Comparison of ENCODE assay signal across 1 cellular context in the genomic region with DNA sequence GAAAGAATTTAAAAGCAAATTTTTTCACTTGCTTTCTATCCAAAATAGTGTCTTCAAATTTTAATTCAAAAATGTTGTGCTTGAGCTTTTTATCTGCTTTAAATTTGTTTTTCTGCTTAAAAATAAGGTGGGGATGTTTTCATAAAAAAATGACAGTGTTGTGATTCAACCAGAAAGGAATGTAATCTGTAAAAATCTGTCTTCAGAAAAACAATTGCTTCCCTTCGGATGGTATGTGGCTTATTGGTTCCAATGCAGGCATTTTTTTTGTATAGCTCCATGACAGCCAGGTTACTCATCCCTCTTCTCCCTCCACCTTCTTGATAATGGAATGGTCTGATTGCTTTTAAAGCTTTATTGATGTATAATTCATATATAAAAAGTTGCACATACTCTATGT.
TF ChIP-seq lines count a peak whose summit lies in the region.

No MANE protein-coding gene starts in this region.

TF ChIP-seq in SK-N-SH, 30 proteins besides CTCF, POLR2A, EP300 and RAD21 (continued from another document):
- TF ChIP-seq, protein P1, sequence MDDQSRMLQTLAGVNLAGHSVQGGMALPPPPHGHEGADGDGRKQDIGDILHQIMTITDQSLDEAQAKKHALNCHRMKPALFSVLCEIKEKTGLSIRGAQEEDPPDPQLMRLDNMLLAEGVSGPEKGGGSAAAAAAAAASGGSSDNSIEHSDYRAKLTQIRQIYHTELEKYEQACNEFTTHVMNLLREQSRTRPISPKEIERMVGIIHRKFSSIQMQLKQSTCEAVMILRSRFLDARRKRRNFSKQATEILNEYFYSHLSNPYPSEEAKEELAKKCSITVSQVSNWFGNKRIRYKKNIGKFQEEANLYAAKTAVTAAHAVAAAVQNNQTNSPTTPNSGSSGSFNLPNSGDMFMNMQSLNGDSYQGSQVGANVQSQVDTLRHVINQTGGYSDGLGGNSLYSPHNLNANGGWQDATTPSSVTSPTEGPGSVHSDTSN (IDR thresholded peaks at IDR 0.05), result peak; percentile 79
- TF ChIP-seq, protein P2, sequence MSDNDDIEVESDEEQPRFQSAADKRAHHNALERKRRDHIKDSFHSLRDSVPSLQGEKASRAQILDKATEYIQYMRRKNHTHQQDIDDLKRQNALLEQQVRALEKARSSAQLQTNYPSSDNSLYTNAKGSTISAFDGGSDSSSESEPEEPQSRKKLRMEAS (IDR thresholded peaks at IDR 0.05; ENCODE audit: low read depth), result no peak
- TF ChIP-seq, protein P3, sequence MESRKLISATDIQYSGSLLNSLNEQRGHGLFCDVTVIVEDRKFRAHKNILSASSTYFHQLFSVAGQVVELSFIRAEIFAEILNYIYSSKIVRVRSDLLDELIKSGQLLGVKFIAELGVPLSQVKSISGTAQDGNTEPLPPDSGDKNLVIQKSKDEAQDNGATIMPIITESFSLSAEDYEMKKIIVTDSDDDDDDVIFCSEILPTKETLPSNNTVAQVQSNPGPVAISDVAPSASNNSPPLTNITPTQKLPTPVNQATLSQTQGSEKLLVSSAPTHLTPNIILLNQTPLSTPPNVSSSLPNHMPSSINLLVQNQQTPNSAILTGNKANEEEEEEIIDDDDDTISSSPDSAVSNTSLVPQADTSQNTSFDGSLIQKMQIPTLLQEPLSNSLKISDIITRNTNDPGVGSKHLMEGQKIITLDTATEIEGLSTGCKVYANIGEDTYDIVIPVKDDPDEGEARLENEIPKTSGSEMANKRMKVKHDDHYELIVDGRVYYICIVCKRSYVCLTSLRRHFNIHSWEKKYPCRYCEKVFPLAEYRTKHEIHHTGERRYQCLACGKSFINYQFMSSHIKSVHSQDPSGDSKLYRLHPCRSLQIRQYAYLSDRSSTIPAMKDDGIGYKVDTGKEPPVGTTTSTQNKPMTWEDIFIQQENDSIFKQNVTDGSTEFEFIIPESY (IDR thresholded peaks at IDR 0.05; ENCODE audit: borderline replicate concordance, low read depth), result no peak
- TF ChIP-seq CHD2 (IDR thresholded peaks at IDR 0.05; ENCODE audit: low read length, partially characterized antibody) (no peak), RFX5 (IDR thresholded peaks at IDR 0.05; ENCODE audit: low read length) (no peak), USF1 (IDR thresholded peaks at IDR 0.05; ENCODE audit: borderline replicate concordance, low read depth) (no peak), SIN3A (IDR thresholded peaks at IDR 0.05; ENCODE audit: borderline replicate concordance, low read depth, low read length) (no peak), POLR2AphosphoS5 (IDR thresholded peaks at IDR 0.05; ENCODE audit: low read depth, low read length) (peak; percentile 40; the same call in 1 of the 2 replicates), ELF1 (IDR thresholded peaks at IDR 0.05) (no peak), GATA2 (CRISPR knock-in tag; IDR thresholded peaks at IDR 0.05) (no peak), IRF3 (IDR thresholded peaks at IDR 0.05; ENCODE audit: low read depth, low read length) (no peak), GABPA (IDR thresholded peaks at IDR 0.05; ENCODE audit: low read depth) (no peak), MEF2A (IDR thresholded peaks at IDR 0.05; ENCODE audit: borderline replicate concordance, low read depth) (peak; percentile 32; the same call in 1 of the 2 replicates)
